10 cellular contexts compared by ENCODE assay signal in the genomic region with DNA sequence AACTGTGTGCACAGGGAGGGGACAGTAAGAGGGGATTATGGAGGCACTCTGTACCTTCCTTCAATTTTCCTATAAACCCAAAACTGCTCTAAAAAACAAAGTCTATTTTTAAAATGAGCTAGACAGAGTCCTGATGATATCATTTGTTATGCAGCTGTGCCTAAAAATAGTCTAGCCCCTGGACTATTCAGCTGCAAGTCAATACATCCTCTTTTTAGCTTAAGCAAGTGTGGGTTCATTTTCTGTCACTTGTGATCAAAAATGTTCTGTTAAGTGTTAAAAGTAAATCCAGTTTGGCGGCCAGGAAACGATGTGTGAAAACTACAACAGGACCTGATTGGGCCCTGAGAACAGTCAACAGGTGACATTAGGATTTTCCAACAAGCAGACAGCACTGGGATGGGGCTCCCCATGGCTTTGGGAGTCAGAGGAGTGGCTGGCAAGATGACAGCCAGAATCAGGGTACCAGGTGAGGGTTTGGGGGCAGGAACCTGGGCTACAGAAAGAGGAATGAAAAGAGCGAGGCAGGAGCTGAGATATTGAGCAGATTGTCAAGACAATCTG. TPM values are rescaled to one million over a fixed set of nuclear protein-coding genes. Genes with fewer than 3 reads are reported as not detected.
A peak's percentile ranks its signal among the peaks of the same experiment; 100 is the strongest.
DNase-seq lines count a peak whose midpoint lies in the region; ATAC-seq and TF ChIP-seq lines count a peak whose summit lies in the region.
"Had no signal": no experiment of that assay in that cellular context is flagged by ENCODE, and none has a peak within 500 bp of the region (broad histone marks: within the 10 kb centered on the region; RNA-seq: fewer than 3 reads in every experiment).

No MANE protein-coding gene starts in this region.

- H3K4me3 ChIP-seq in spleen, result no peak overlapping the region
- no peak overlapping the region for H3K4me3 ChIP-seq in lower leg skin (ENCODE audit: low read depth, poor library complexity, severe bottlenecking)

- H3K27me3 ChIP-seq in spleen (replicated peaks in 1 of 7), result no peaks in the 10 kb centered on the region

- DNase-seq in caudate nucleus (lab: John Stamatoyannopoulos, UW) (no peak), spleen (no peak), lower leg skin (ENCODE audit: low spot score in 2 of 2) (no peak), NK-92 (lab: John Stamatoyannopoulos, UW; ENCODE audit: unreplicated experiment) (no peak), 8988T (no peak)
- DNase-seq: NCI-H2107 had no signal

- ATAC-seq in GM18867 (IDR thresholded peaks at IDR 0.05; ENCODE audit: unreplicated experiment) (peak; percentile 64), HG03442 (IDR thresholded peaks at IDR 0.05; ENCODE audit: unreplicated experiment) (peak; percentile 45), GM21381 (IDR thresholded peaks at IDR 0.05; ENCODE audit: unreplicated experiment) (no peak)

- no peaks in the 10 kb centered on the region for H3K9me3 ChIP-seq in spleen

- TF ChIP-seq CTCF in spleen (IDR thresholded peaks at IDR 0.05 in 8 of 11, conservative IDR thresholded peaks at IDR 0.05 in 3 of 11) (no peak), lower leg skin (IDR thresholded peaks at IDR 0.05) (no peak)

- intact Hi-C loops in spleen (cut with DNase I; ENCODE audit: low total_unique reads) (no loop called here), lower leg skin (cut with DNase I; ENCODE audit: low total_unique reads) (no loop called here)

- 34 to 53% (median 46%) methylated on average over 3 of the region's 3 CpGs for WGBS in spleen, 5 donors
- 55 to 65% methylated on average over 3 of the region's 3 CpGs for WGBS in lower leg skin, 2 donors

- H3K27ac ChIP-seq in caudate nucleus (ENCODE audit: low read depth, low read length), result peak overlapping the region; percentile 58
- peak overlapping the region; percentile 37 to 88 (median 80) for H3K27ac ChIP-seq in spleen
- H3K27ac ChIP-seq: VCaP had no signal

- H3K36me3 ChIP-seq in spleen, result no peaks in the 10 kb centered on the region

- H3K4me1 ChIP-seq in spleen, result peaks cover 12 to 76% (median 34%) of the 10 kb centered on the region in 6 donors

- TF ChIP-seq POLR2A in spleen (IDR thresholded peaks at IDR 0.05), result no peak
- TF ChIP-seq POLR2A in lower leg skin (IDR thresholded peaks at IDR 0.05), result no peak

RNA-seq across cellular contexts. Expression of a gene that starts 33.9 kb away (rescaled TPM):
- total RNA-seq in spleen (100 to 1,000 TPM in 2 of 7 donors, 10 to 100 TPM in 5; 58.7 to 115 (median 81.2) TPM), lower leg skin (10 to 100 TPM; 28.3 to 52.7 (median 31.0) TPM)
- polyA plus RNA-seq in spleen, result 10 to 100 TPM; 40.1 to 53.0 (median 46.9) TPM
